Comparison of ENCODE assay signal across 16 cellular contexts in the genomic region with DNA sequence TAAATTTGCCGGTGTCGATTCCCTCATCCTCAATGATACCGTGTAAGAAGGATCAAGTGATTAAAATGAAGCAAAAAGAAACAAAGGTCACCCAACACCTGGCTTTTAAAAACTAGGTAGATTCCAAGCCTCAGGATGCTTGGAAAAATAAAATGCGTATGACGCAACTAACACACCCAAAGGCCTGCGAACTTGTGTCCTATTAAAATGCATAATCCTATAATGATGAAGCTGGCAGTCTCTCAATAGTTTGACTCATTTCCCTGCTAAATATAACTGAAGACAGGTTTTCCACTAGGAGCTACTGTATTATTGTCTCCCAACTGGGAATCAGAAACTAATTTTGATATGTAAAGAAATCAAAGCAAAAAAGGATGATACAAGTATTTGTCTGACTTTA.
DNase-seq lines count a peak whose midpoint lies in the region; ATAC-seq lines count a peak whose summit lies in the region.
"Had no signal": no experiment of that assay in that cellular context is flagged by ENCODE, and none has a peak within 500 bp of the region (broad histone marks: within the 10 kb centered on the region; RNA-seq: fewer than 3 reads in every experiment).

No MANE protein-coding gene starts in this region.

- H3K4me1 ChIP-seq in HUES64 (ENCODE audit: insufficient read depth, low read length) (peaks cover 55% of the 10 kb centered on the region), muscle layer of duodenum (ENCODE audit: control insufficient read depth in 1 of 2, insufficient read depth in 2 of 2, low read length in 2 of 2) (peaks cover 0 to 18% of the 10 kb centered on the region in 2 donors)
- H3K4me1 ChIP-seq: SJSA1, upper lobe of left lung had no signal

- H3K27me3 ChIP-seq in HUES64 (ENCODE audit: insufficient read depth, low read length) (no peaks in the 10 kb centered on the region; the same call in 1 of the 2 replicates), muscle layer of duodenum (ENCODE audit: low read depth, low read length) (no peaks in the 10 kb centered on the region)
- H3K27me3 ChIP-seq: SJSA1, upper lobe of left lung had no signal

- DNase-seq in AG08395 (ENCODE audit: low spot score): peak; percentile 13
- peak; percentile 53 for DNase-seq in cerebellar cortex (ENCODE audit: low spot score)
- DNase-seq in NCI-H1092 (lab: John Stamatoyannopoulos, UW): no peak
- DNase-seq in activated CD8-positive, alpha-beta memory T cell treated with anti-CD3 and anti-CD28 coated beads, Interleukin-2, amount 50 U/mL, for 48 hours: no peak
- DNase-seq: activated CD8-positive, alpha-beta T cell treated with anti-CD3 and anti-CD28 coated beads, Interleukin-2, amount 10 ng/mL, durations not matched to agents 7 days and 5 days; activated naive CD4-positive, alpha-beta T cell treated with anti-CD3 and anti-CD28 coated beads for 36 hours; immature natural killer cell; KG1; NCI-H1930; posterior cingulate gyrus; upper lobe of left lung had no signal

- peak overlapping the region; percentile 12 for H3K27ac ChIP-seq in HUES64 (ENCODE audit: low read depth, low read length)
- H3K27ac ChIP-seq in muscle layer of duodenum (ENCODE audit: low read length): peak overlapping the region; percentile 3
- H3K27ac ChIP-seq: SJSA1, upper lobe of left lung had no signal

- no peaks in the 10 kb centered on the region for H3K36me3 ChIP-seq in HUES64 (ENCODE audit: insufficient read depth, low read length)
- no peaks in the 10 kb centered on the region for H3K36me3 ChIP-seq in muscle layer of duodenum (ENCODE audit: control insufficient read depth in 1 of 2, insufficient read depth in 2 of 2, low read length in 2 of 2)
- H3K36me3 ChIP-seq: SJSA1, upper lobe of left lung had no signal

- no peak overlapping the region for H3K9ac ChIP-seq in HUES64 (ENCODE audit: low read depth, low read length)

- H3K9me3 ChIP-seq in HUES64 (ENCODE audit: insufficient read depth, low read depth, low read length) (no peaks in the 10 kb centered on the region), muscle layer of duodenum (ENCODE audit: control insufficient read depth in 1 of 2, low read length in 2 of 2) (no peaks in the 10 kb centered on the region)
- H3K9me3 ChIP-seq: SJSA1, upper lobe of left lung had no signal

- H3K4me3 ChIP-seq in HUES64 (ENCODE audit: low read length) (peak overlapping the region; percentile 34), muscle layer of duodenum (ENCODE audit: low read depth in 1 of 2, low read length in 2 of 2) (no peak overlapping the region)
- H3K4me3 ChIP-seq: SJSA1, upper lobe of left lung had no signal

- no peak for ATAC-seq in HG03095 (IDR thresholded peaks at IDR 0.05; ENCODE audit: unreplicated experiment)
- ATAC-seq in HG03378 (IDR thresholded peaks at IDR 0.05; ENCODE audit: unreplicated experiment): no peak
- ATAC-seq: activated CD8-positive, alpha-beta T cell treated with anti-CD3 and anti-CD28 coated beads, Interleukin-2, amount 10 ng/mL, durations not matched to agents 7 days and 5 days had no signal

- WGBS in HUES64: 64% methylated on average over 6 of the region's 6 CpGs

Comparison
In these comparisons a context has a peak if more than half of its experiments do, and no peak if none do; other contexts are left out.
1. DNase-seq: peak in AG08395 (single experiment) and cerebellar cortex (single experiment); none in NCI-H1092 (single experiment) and activated CD8-positive, alpha-beta memory T cell treated with anti-CD3 and anti-CD28 coated beads, Interleukin-2, amount 50 U/mL, for 48 hours (single experiment).